16 cellular contexts compared by ENCODE assay signal in genomic region chr13:44848956-44849748, GRCh38.
DNase-seq lines count a peak whose midpoint lies in the region; ATAC-seq and TF ChIP-seq lines count a peak whose summit lies in the region.
"Had no signal": no experiment of that assay in that cellular context is flagged by ENCODE, and none has a peak within 500 bp of the region (broad histone marks: within the 10 kb centered on the region; RNA-seq: fewer than 3 reads in every experiment).

No MANE protein-coding gene starts in this region.

- no peak overlapping the region for H3K4me3 Mint-ChIP-seq in nephron
- H3K4me3 Mint-ChIP-seq: activated CD8-positive, alpha-beta T cell treated with anti-CD3 and anti-CD28 coated beads, Interleukin-2, amount 10 ng/mL, durations not matched to agents 7 days and 5 days; effector memory CD8-positive, alpha-beta T cell had no signal

- H3K4me3 ChIP-seq in right cardiac atrium (ENCODE audit: low read length) (no peak overlapping the region), esophagus squamous epithelium (no peak overlapping the region), uterus (no peak overlapping the region)
- H3K4me3 ChIP-seq: ascending aorta, tibial nerve had no signal

- peak overlapping the region; percentile 68 to 86 (median 86) for H3K27ac Mint-ChIP-seq in nephron
- H3K27ac Mint-ChIP-seq: activated CD8-positive, alpha-beta T cell treated with anti-CD3 and anti-CD28 coated beads, Interleukin-2, amount 10 ng/mL, durations not matched to agents 7 days and 5 days; effector memory CD8-positive, alpha-beta T cell had no signal

- intact Hi-C loops in right cardiac atrium (cut with DNase I) (no loop called here), cardiac septum (cut with DNase I) (no loop called here), esophagus squamous epithelium (cut with DNase I) (no loop called here), uterus (cut with DNase I; ENCODE audit: low total_unique reads) (no loop called here)

- H3K27ac ChIP-seq in right cardiac atrium (ENCODE audit: low read length) (peak overlapping the region; percentile 45), esophagus squamous epithelium (peak overlapping the region; percentile 6 to 79 (median 74)), uterus (peak overlapping the region; percentile 72 to 74)
- H3K27ac ChIP-seq: WERI-Rb-1 had no signal

- H3K4me1 ChIP-seq in right cardiac atrium (ENCODE audit: control insufficient read depth, insufficient read depth, low read length) (no peaks in the 10 kb centered on the region), esophagus squamous epithelium (peaks cover 5 to 48% (median 9%) of the 10 kb centered on the region in 3 donors), uterus (peaks cover 0 to 4% of the 10 kb centered on the region in 2 donors)

- ATAC-seq in right cardiac atrium (peak in 1 of 2 donors; percentile 62), HG03025 (IDR thresholded peaks at IDR 0.05; ENCODE audit: low FRiP score, unreplicated experiment) (no peak)
- ATAC-seq: activated CD8-positive, alpha-beta T cell treated with anti-CD3 and anti-CD28 coated beads, Interleukin-2, amount 10 ng/mL, durations not matched to agents 7 days and 5 days; effector memory CD8-positive, alpha-beta T cell had no signal

- H3K36me3 ChIP-seq in esophagus squamous epithelium (no peaks in the 10 kb centered on the region), uterus (no peaks in the 10 kb centered on the region)
- H3K36me3 ChIP-seq: ascending aorta, tibial nerve, WERI-Rb-1 had no signal

- no peak for TF ChIP-seq POLR2A in esophagus squamous epithelium (IDR thresholded peaks at IDR 0.05)
- TF ChIP-seq POLR2A in uterus (IDR thresholded peaks at IDR 0.05): no peak

- H3K9me3 ChIP-seq in right cardiac atrium (ENCODE audit: control insufficient read depth, low read length) (no peaks in the 10 kb centered on the region), esophagus squamous epithelium (no peaks in the 10 kb centered on the region), uterus (no peaks in the 10 kb centered on the region)
- H3K9me3 ChIP-seq: ascending aorta, tibial nerve had no signal

- DNase-seq in right cardiac atrium: peak in 1 of 3 donors; percentile 62
- no peak for DNase-seq in cardiac septum (ENCODE audit: low spot score)
- DNase-seq in esophagus squamous epithelium (lab: John Stamatoyannopoulos, UW): no peak
- DNase-seq in uterus: peak; percentile 51 to 71
- no peak for DNase-seq in amniotic stem cell (lab: John Stamatoyannopoulos, UW)
- DNase-seq in stimulated activated CD4-positive, alpha-beta T cell treated with anti-CD3 and anti-CD28 coated beads, Interleukin-15, amount 100 ng/mL, for 24 hours: no peak
- DNase-seq: activated CD8-positive, alpha-beta T cell treated with anti-CD3 and anti-CD28 coated beads, Interleukin-2, amount 10 ng/mL, durations not matched to agents 7 days and 5 days; activated effector memory CD4-positive, alpha-beta T cell treated with anti-CD3 and anti-CD28 coated beads, Interleukin-2, amount 50 U/mL, for 16 hours; effector memory CD8-positive, alpha-beta T cell; NCI-H510A; OCI-M1; WERI-Rb-1 had no signal

- no peaks in the 10 kb centered on the region for H3K27me3 Mint-ChIP-seq in nephron (ENCODE audit: low read depth)

- TF ChIP-seq CTCF in esophagus squamous epithelium (IDR thresholded peaks at IDR 0.05) (no peak), nephron (IDR thresholded peaks at IDR 0.05; ENCODE audit: unreplicated experiment in 3 of 3) (no peak), uterus (IDR thresholded peaks at IDR 0.05) (no peak)

- no peaks in the 10 kb centered on the region for H3K36me3 Mint-ChIP-seq in nephron (ENCODE audit: low read depth)

- WGBS in right cardiac atrium: 66% methylated on average over 12 of the region's 12 CpGs
- WGBS in esophagus squamous epithelium, 2 donors: 80 to 87% methylated on average over 12 of the region's 12 CpGs

- peaks cover 15% of the 10 kb centered on the region for H3K4me1 Mint-ChIP-seq in nephron

- H3K27me3 ChIP-seq in right cardiac atrium (ENCODE audit: control insufficient read depth, insufficient read depth) (no peaks in the 10 kb centered on the region), esophagus squamous epithelium (no peaks in the 10 kb centered on the region), uterus (no peaks in the 10 kb centered on the region)
- H3K27me3 ChIP-seq: ascending aorta, tibial nerve had no signal

- H3K9me3 Mint-ChIP-seq in nephron: peaks cover 2% of the 10 kb centered on the region
- H3K9me3 Mint-ChIP-seq: effector memory CD8-positive, alpha-beta T cell had no signal

Comparison
In these comparisons a context has a peak if more than half of its experiments do, and no peak if none do; other contexts are left out.
1. DNase-seq: peak in uterus (2 of 2); none in cardiac septum (single experiment), esophagus squamous epithelium (single experiment), amniotic stem cell (single experiment) and stimulated activated CD4-positive, alpha-beta T cell treated with anti-CD3 and anti-CD28 coated beads, Interleukin-15, amount 100 ng/mL, for 24 hours (single experiment).
2. Peak in every context shown above with its lines, with median percentiles within 50 percentile points of each other: H3K27ac ChIP-seq.